20 cellular contexts compared by ENCODE assay signal in the genomic region with DNA sequence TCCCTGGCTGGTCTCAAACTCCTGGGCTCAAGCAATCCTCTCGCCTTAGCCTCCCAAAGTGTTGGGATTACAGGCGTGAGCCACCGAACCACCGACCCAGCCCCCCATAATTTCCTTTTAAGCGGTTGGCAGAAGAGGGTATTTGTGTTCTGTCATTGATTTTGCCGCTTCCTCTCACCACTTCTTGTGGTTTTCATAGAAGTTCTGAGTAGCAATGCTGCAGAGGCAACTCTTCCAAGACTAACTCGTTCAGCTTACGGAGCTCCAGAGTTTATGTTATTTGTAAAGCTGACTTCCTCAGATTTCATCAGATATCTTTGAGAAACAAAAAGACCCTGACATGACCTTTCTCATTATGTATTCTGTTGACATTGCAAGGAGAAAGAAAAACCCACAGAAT.
"Had no signal": no experiment of that assay in that cellular context is flagged by ENCODE, and none has a peak within 500 bp of the region (broad histone marks: within the 10 kb centered on the region; RNA-seq: fewer than 3 reads in every experiment).

No MANE protein-coding gene starts in this region.

- H3K4me1 ChIP-seq: gastrocnemius medialis, tibial nerve had no signal

- H3K4me1 Mint-ChIP-seq: activated B cell treated with CpG ODN at 0.5 μM for 24 hours, mesothelial cell of epicardium, nephron progenitor cell had no signal

- H3K4me3 Mint-ChIP-seq: activated B cell treated with CpG ODN at 0.5 μM for 24 hours, mesothelial cell of epicardium, nephron progenitor cell had no signal

- H3K9me3 ChIP-seq: gastrocnemius medialis, tibial nerve had no signal

- DNase-seq: activated B cell treated with CpG ODN at 0.5 μM for 24 hours; activated CD4-positive, alpha-beta T cell treated with anti-CD3 and anti-CD28 coated beads for 48 hours; activated CD8-positive, alpha-beta memory T cell treated with anti-CD3 and anti-CD28 coated beads, Interleukin-2, amount 50 U/mL, for 4 hours; activated gamma-delta T cell; cerebellar nuclear complex; cortex of kidney; gastrocnemius medialis; head of caudate nucleus; kidney; nephron progenitor cell; retina; stimulated activated CD4-positive, alpha-beta T cell treated with anti-CD3 and anti-CD28 coated beads, Interleukin-12 subunit alpha, Interleukin-12 subunit beta, amount 100 ng/mL, for 4 hours; stimulated activated CD4-positive, alpha-beta T cell treated with anti-CD3 and anti-CD28 coated beads, Interleukin-1b, Interleukin-23, amount 100 ng/mL, for 48 hours; stimulated activated CD8-positive, alpha-beta memory T cell treated with anti-CD3 and anti-CD28 coated beads, Interleukin-4, amount 100 ng/mL, for 48 hours; substantia nigra; SW 1271 had no signal

- H3K27me3 Mint-ChIP-seq: activated B cell treated with CpG ODN at 0.5 μM for 24 hours had no signal

- H3K27ac Mint-ChIP-seq: activated B cell treated with CpG ODN at 0.5 μM for 24 hours, mesothelial cell of epicardium, nephron progenitor cell had no signal

- H3K27me3 ChIP-seq: gastrocnemius medialis, tibial nerve had no signal

- H3K27ac ChIP-seq: gastrocnemius medialis, tibial nerve had no signal

- H3K9me3 Mint-ChIP-seq: activated B cell treated with CpG ODN at 0.5 μM for 24 hours, nephron progenitor cell had no signal

- ATAC-seq: gastrocnemius medialis, left lobe of liver had no signal

- H3K36me3 Mint-ChIP-seq: mesothelial cell of epicardium had no signal

- H3K4me3 ChIP-seq: gastrocnemius medialis, lung, tibial nerve had no signal

- H3K36me3 ChIP-seq: gastrocnemius medialis, tibial nerve had no signal
